Comparison of ENCODE assay signal across 8 cellular contexts in the genomic region with DNA sequence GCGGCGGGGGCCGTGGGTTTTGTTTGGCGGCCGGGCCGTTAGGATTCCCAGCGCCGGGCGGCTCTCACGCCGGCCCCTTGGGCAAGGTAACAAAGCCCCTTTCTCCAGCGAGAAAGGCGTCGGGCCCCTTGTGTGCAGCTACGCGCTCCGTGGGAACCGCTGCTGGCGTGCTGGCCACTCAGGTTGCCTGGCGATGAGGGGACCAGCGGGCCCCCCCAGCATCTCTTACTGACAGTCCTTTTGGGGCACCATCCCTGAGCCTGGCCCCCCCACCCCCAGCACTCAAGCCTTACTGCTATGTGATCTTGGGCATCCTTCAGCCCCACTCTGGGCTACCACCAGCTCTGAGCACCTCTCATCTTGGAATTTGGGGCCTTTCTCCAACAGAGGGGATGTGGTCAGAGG. TPM values are rescaled to one million over a fixed set of nuclear protein-coding genes. Genes with fewer than 3 reads are reported as not detected.
DNase-seq lines count a peak whose midpoint lies in the region; ATAC-seq and TF ChIP-seq lines count a peak whose summit lies in the region.

No MANE protein-coding gene starts in this region.

- H3K4me1 Mint-ChIP-seq in T-helper 1 cell treated with Interleukin-12 subunit alpha and Interleukin-12 subunit beta and Interleukin-4 antibody, amounts not matched to agents 30 μg/mL and 1 μg/mL, for 36 hours (ENCODE audit: low read depth) = peaks cover 25% of the 10 kb centered on the region
- peaks cover 41% of the 10 kb centered on the region for H3K4me1 Mint-ChIP-seq in activated naive CD8-positive, alpha-beta T cell treated with anti-CD3 and anti-CD28 coated beads for 36 hours

- peaks cover 6% of the 10 kb centered on the region for H3K27me3 Mint-ChIP-seq in T-helper 1 cell treated with Interleukin-12 subunit alpha and Interleukin-12 subunit beta and Interleukin-4 antibody, amounts not matched to agents 30 μg/mL and 1 μg/mL, for 36 hours (ENCODE audit: low read depth)
- no peaks in the 10 kb centered on the region for H3K27me3 Mint-ChIP-seq in activated naive CD8-positive, alpha-beta T cell treated with anti-CD3 and anti-CD28 coated beads for 36 hours

- DNase-seq in T-helper 1 cell (no peak), left lung (no peak), G401 (ENCODE audit: low spot score) (no peak), germinal center (ENCODE audit: low spot score) (no peak)
- no peak for DNase-seq in activated naive CD8-positive, alpha-beta T cell treated with anti-CD3 and anti-CD28 coated beads for 36 hours
- DNase-seq in central memory CD4-positive, alpha-beta T cell = no peak

- no peak for TF ChIP-seq CTCF in left lung (IDR thresholded peaks at IDR 0.05)

- in situ Hi-C loops in G401 (cut with HindIII; ENCODE audit: low sequenced_read_pairs) = no loop called here

- peak overlapping the region; percentile 92 for H3K4me3 Mint-ChIP-seq in T-helper 1 cell treated with Interleukin-12 subunit alpha and Interleukin-12 subunit beta and Interleukin-4 antibody, amounts not matched to agents 30 μg/mL and 1 μg/mL, for 36 hours
- H3K4me3 Mint-ChIP-seq in activated naive CD8-positive, alpha-beta T cell treated with anti-CD3 and anti-CD28 coated beads for 36 hours = peak overlapping the region; percentile 94

- H3K4me3 ChIP-seq in left lung (peak overlapping the region; percentile 37 to 81), subcutaneous abdominal adipose tissue (ENCODE audit: low read depth in 1 of 5, low read length in 5 of 5) (peak overlapping the region; percentile 79 to 89 (median 87))

- no peak for ATAC-seq in left lung

- H3K27ac ChIP-seq in left lung (peak overlapping the region; percentile 82 to 85), subcutaneous abdominal adipose tissue (ENCODE audit: low read depth, low read length) (peak overlapping the region; percentile 81)

- intact Hi-C loops in left lung (cut with DNase I) = no loop called here

- no peaks in the 10 kb centered on the region for H3K9me3 ChIP-seq in left lung
- H3K9me3 ChIP-seq in subcutaneous abdominal adipose tissue (ENCODE audit: control insufficient read depth in 5 of 5, low read length in 5 of 5) = no peaks in the 10 kb centered on the region

- H3K36me3 ChIP-seq in left lung (peaks cover 0 to 16% of the 10 kb centered on the region in 2 donors), subcutaneous abdominal adipose tissue (ENCODE audit: control insufficient read depth in 5 of 5, insufficient read depth in 5 of 5, low read length in 5 of 5) (peaks cover 0 to 15% (median 14%) of the 10 kb centered on the region in 5 donors)

- H3K9ac ChIP-seq in subcutaneous abdominal adipose tissue (ENCODE audit: low read length in 5 of 5) = peak overlapping the region in 4 of 5 donors; percentile 1 to 65 (median 64)

- H3K27me3 ChIP-seq in left lung (peaks cover 0 to 16% of the 10 kb centered on the region in 2 donors), subcutaneous abdominal adipose tissue (ENCODE audit: control insufficient read depth in 5 of 5, insufficient read depth in 4 of 5, low read length in 5 of 5) (no peaks in the 10 kb centered on the region)

- H3K36me3 Mint-ChIP-seq in T-helper 1 cell treated with Interleukin-12 subunit alpha and Interleukin-12 subunit beta and Interleukin-4 antibody, amounts not matched to agents 30 μg/mL and 1 μg/mL, for 36 hours (ENCODE audit: low read depth) = peaks cover 24% of the 10 kb centered on the region
- peaks cover 9% of the 10 kb centered on the region for H3K36me3 Mint-ChIP-seq in activated naive CD8-positive, alpha-beta T cell treated with anti-CD3 and anti-CD28 coated beads for 36 hours

- peaks cover 46 to 75% of the 10 kb centered on the region in 2 donors for H3K4me1 ChIP-seq in left lung
- peaks cover 3 to 75% (median 73%) of the 10 kb centered on the region in 5 donors for H3K4me1 ChIP-seq in subcutaneous abdominal adipose tissue (ENCODE audit: control insufficient read depth in 5 of 5, insufficient read depth in 5 of 5, low read length in 5 of 5)

- H3K27ac Mint-ChIP-seq in T-helper 1 cell treated with Interleukin-12 subunit alpha and Interleukin-12 subunit beta and Interleukin-4 antibody, amounts not matched to agents 30 μg/mL and 1 μg/mL, for 36 hours = peak overlapping the region; percentile 89
- H3K27ac Mint-ChIP-seq in activated naive CD8-positive, alpha-beta T cell treated with anti-CD3 and anti-CD28 coated beads for 36 hours = peak overlapping the region; percentile 87

- H3K9me3 Mint-ChIP-seq in T-helper 1 cell treated with Interleukin-12 subunit alpha and Interleukin-12 subunit beta and Interleukin-4 antibody, amounts not matched to agents 30 μg/mL and 1 μg/mL, for 36 hours = no peaks in the 10 kb centered on the region
- no peaks in the 10 kb centered on the region for H3K9me3 Mint-ChIP-seq in activated naive CD8-positive, alpha-beta T cell treated with anti-CD3 and anti-CD28 coated beads for 36 hours

RNA-seq across cellular contexts. Expression of gene LFNG, which starts 1.8 kb away (rescaled TPM):
- 10 to 100 TPM; 21.0 to 25.8 TPM for total RNA-seq in activated naive CD8-positive, alpha-beta T cell treated with anti-CD3 and anti-CD28 coated beads for 36 hours
- total RNA-seq in left lung = 10 to 100 TPM; 38.0 to 59.2 TPM
- total RNA-seq in G401 (2014; rRNA removed; shearing (Covaris generic)) = 3.4 and 5.6 TPM in 2 replicates

RNA-seq across cellular contexts. Expression of gene BRAT1, which starts 34.0 kb away (rescaled TPM):
- 10 to 100 TPM; 36.4 to 37.8 TPM for total RNA-seq in activated naive CD8-positive, alpha-beta T cell treated with anti-CD3 and anti-CD28 coated beads for 36 hours
- 10 to 100 TPM; 22.5 to 24.7 TPM for total RNA-seq in left lung
- total RNA-seq in G401 (2014; rRNA removed; shearing (Covaris generic)) = 87.3 and 104 TPM in 2 replicates

RNA-seq across cellular contexts. Expression of gene IQCE, which starts 37.4 kb away (rescaled TPM):
- 1 to 10 TPM; 5.4 to 6.1 TPM for total RNA-seq in activated naive CD8-positive, alpha-beta T cell treated with anti-CD3 and anti-CD28 coated beads for 36 hours
- total RNA-seq in left lung = 10 to 100 TPM; 19.0 to 19.3 TPM
- 21.6 and 32.9 TPM in 2 replicates for total RNA-seq in G401 (2014; rRNA removed; shearing (Covaris generic))

RNA-seq across cellular contexts. Expression of gene GRIFIN, which starts 45.1 kb away (rescaled TPM):
- not detected for total RNA-seq in activated naive CD8-positive, alpha-beta T cell treated with anti-CD3 and anti-CD28 coated beads for 36 hours
- not detected for total RNA-seq in left lung
- not detected in 2 replicates for total RNA-seq in G401 (2014; rRNA removed; shearing (Covaris generic))
